In the genomic region with DNA sequence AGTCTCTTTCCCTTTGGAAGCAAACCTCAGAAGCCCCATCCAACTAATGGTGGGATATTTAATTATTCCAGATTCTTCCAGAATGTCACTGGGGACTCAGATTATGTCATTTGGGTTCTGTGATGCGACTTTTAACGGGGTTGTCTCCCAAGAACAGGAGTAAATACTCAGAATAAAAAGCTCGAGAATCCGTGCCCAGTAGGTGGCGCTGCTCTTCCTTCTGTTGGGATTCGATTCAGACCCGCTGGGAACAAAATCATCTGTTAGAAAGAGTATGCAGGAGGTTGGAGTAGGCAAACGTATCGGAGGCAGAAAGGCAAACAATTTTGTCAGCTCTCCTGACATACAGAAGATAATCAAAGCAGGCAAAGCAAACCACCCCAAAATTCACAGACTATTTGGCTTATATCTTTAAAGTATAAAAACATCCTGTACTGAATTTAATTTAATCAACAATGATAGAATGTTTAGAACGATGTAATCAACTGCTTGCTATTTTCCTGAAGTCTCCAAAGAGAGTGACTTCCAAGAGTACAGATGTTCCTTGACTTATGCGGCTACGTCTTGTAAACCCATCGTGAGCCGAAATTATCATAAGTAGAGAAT, we compare ENCODE assay signal across 8 cellular contexts.
DNase-seq lines count a peak whose midpoint lies in the region; ATAC-seq, FAIRE-seq and TF ChIP-seq lines count a peak whose summit lies in the region.

No MANE protein-coding gene starts in this region.

- BruUV-seq in GM12878 (replicated peaks; lab: Mats Ljungman, UMichigan), result no TSS peak

- TF ChIP-seq EP300 in GM12878 (IDR thresholded peaks at IDR 0.05; ENCODE audit: borderline replicate concordance in 1 of 2, control insufficient read depth in 1 of 2, low read depth in 2 of 2, low read length in 2 of 2), result no peak

- POLR2A ChIA-PET in GM12878 (lab: Charles Lee), result no interaction called here

- H3K9me3 ChIP-seq in GM12878 (replicated peaks; ENCODE audit: control insufficient read depth, insufficient read depth, low read length), result no peaks in the 10 kb centered on the region; the same call in 2 of the 3 replicates

- intact Hi-C loops in GM12878 (cut with micrococcal nuclease; ENCODE audit: unreplicated experiment), result loop anchor here (2.0 to 10.0 kb wide), 4 partner anchors 37 to 519 kb away; no protein-coding TSS in a partner anchor

- no peaks in the 10 kb centered on the region for H3K36me3 ChIP-seq in GM12878 (ENCODE audit: control insufficient read depth in 2 of 2, insufficient read depth in 2 of 2, low read length in 1 of 2)

- H3K27me3 ChIP-seq in GM12878 (replicated peaks in 1 of 2; ENCODE audit: control insufficient read depth in 2 of 2, insufficient read depth in 2 of 2, low read length in 1 of 2), result no peaks in the 10 kb centered on the region; a peak in 1 of 4 replicates

- no peak for TF ChIP-seq POLR2A in GM12878 (IDR thresholded peaks at IDR 0.05; ENCODE audit: low read depth, low read length)

- peak; percentile 41 for DNase-seq in CMK (ENCODE audit: low read depth)
- peak; percentile 20 for DNase-seq in GOT3 (lab: John Stamatoyannopoulos, UW)
- peak; percentile 96 for DNase-seq in NCI-H2029 treated with DMSO at 0.1 percent for 48 hours (lab: John Stamatoyannopoulos, UW)
- peak; percentile 62 for DNase-seq in T1000 (lab: John Stamatoyannopoulos, UW)
- DNase-seq in GM12878 (ENCODE audit: low read depth, low spot score), result no peak
- peak; percentile 90 for DNase-seq in iPS DF 4.7 (ENCODE audit: extremely low read depth, low spot score)
- DNase-seq in smooth muscle cell of the brain vasculature (ENCODE audit: low read depth, low spot score), result peak; percentile 80
- no peak for DNase-seq in mesenteric fat pad (ENCODE audit: low spot score)

- no peak overlapping the region for H3K4me3 ChIP-seq in GM12878

- H2AFZ ChIP-seq in GM12878 (ENCODE audit: control insufficient read depth, low read depth, low read length), result no peak overlapping the region

- peak; percentile 78 for FAIRE-seq in GM12878 (lab: Jason Lieb, UNC)

- peak; percentile 97 for TF ChIP-seq RAD21 in GM12878 (IDR thresholded peaks at IDR 0.05; ENCODE audit: insufficient read depth, low read depth, low read length)

- ATAC-seq in GM12878, result peak; percentile 83

- H3K27ac ChIP-seq in GM12878 (ENCODE audit: control insufficient read depth, insufficient read depth), result no peak overlapping the region

- no peak overlapping the region for H3K9ac ChIP-seq in GM12878 (ENCODE audit: control insufficient read depth, insufficient read depth, low read length)

- 26% methylated on average over 14 of the region's 14 CpGs for WGBS in GM12878 (ENCODE audit: insufficient coverage, insufficient replicate concordance, low lambda C conversion rate, missing lambda C conversion rate)

- H3K4me1 ChIP-seq in GM12878 (ENCODE audit: control insufficient read depth, insufficient read depth, low read length), result no peaks in the 10 kb centered on the region

- RAD21 ChIA-PET in GM12878 (lab: Charles Lee; ENCODE audit: unreplicated experiment), result interaction anchor here (1.0 to 3.4 kb wide), 10 partner anchors 13 to 517 kb away, joined by 3 to 21 read pairs (median 4); partner anchors contain the start of genes BRIX1 and RAD1

- SMC1A ChIA-PET in GM12878 (lab: Charles Lee; ENCODE audit: uncharacterized antibody, unreplicated experiment), result interaction anchor here (0.6 to 2.7 kb wide), 9 partner anchors 10 to 416 kb away, joined by 3 to 19 read pairs (median 4); no protein-coding TSS in a partner anchor

- in situ Hi-C loops in GM12878 (cut with MboI), result loop anchor here (25.0 kb wide), 1 partner anchor 426 kb away; the partner anchor contains the start of genes BRIX1 and RAD1

- CTCF ChIA-PET in GM12878 (lab: Yijun Ruan, JAX), result interaction anchor here (1.0 to 4.4 kb wide), 26 partner anchors 10 to 517 kb away, joined by 3 to 47 read pairs (median 5); partner anchors contain the start of genes BRIX1 and RAD1

- no peak overlapping the region for H3K4me2 ChIP-seq in GM12878 (ENCODE audit: control insufficient read depth, insufficient read depth)

- TF ChIP-seq CTCF in GM12878 (IDR thresholded peaks at IDR 0.05 in 2 of 3, conservative IDR thresholded peaks at IDR 0.05 in 1 of 3; ENCODE audit: control insufficient read depth in 2 of 3, extremely low read depth in 1 of 3, insufficient read depth in 1 of 3, low read depth in 3 of 3, low read length in 3 of 3), result peak; percentile 74 to 92 (median 80)

- H4K20me1 ChIP-seq in GM12878 (ENCODE audit: control insufficient read depth, insufficient read depth), result no peaks in the 10 kb centered on the region

- no peaks in the 10 kb centered on the region for H3K79me2 ChIP-seq in GM12878 (ENCODE audit: control insufficient read depth, insufficient read depth, low read length)

TF ChIP-seq in GM12878, 131 proteins besides CTCF, POLR2A, EP300 and RAD21:
- peak; percentile 83 for TF ChIP-seq SMC3 (IDR thresholded peaks at IDR 0.05; ENCODE audit: borderline replicate concordance, low read length)
- TF ChIP-seq HDAC2 (IDR thresholded peaks at IDR 0.05), result no peak
- TF ChIP-seq YY1 (IDR thresholded peaks at IDR 0.05; ENCODE audit: low read depth, low read length), result peak; percentile 57; the same call in 1 of the 2 replicates
- TF ChIP-seq HSF1 (IDR thresholded peaks at IDR 0.05; ENCODE audit: low read depth, low read length), result no peak
- no peak for TF ChIP-seq RB1 (IDR thresholded peaks at IDR 0.05; ENCODE audit: borderline replicate concordance)
- 0 out of 2 replicates have a peak, but pooled peaks have one; percentile 42 for TF ChIP-seq CBX5 (IDR thresholded peaks at IDR 0.05; ENCODE audit: low read depth)

Comparison
In these comparisons a context has a peak if more than half of its experiments do, and no peak if none do; other contexts are left out.
1. DNase-seq: peak in CMK (single experiment), GOT3 (single experiment), NCI-H2029 treated with DMSO at 0.1 percent for 48 hours (single experiment), T1000 (single experiment), iPS DF 4.7 (single experiment) and smooth muscle cell of the brain vasculature (single experiment); none in GM12878 (single experiment) and mesenteric fat pad (single experiment).